In genomic region chr16:11796227-11797165, GRCh38 we compare ENCODE assay signal across 1 cellular context.
TF ChIP-seq lines count a peak whose summit lies in the region.

No MANE protein-coding gene starts in this region.

TF ChIP-seq in H1, 55 proteins besides CTCF, POLR2A, EP300 and RAD21:
- TF ChIP-seq SIN3A (conservative IDR thresholded peaks at IDR 0.05 in 1 of 2, IDR thresholded peaks at IDR 0.05 in 1 of 2; ENCODE audit: low read depth in 1 of 2, low read length in 2 of 2) (peak in 1 of 2 experiments; percentile 68; a peak in 1 of 4 replicates), SP4 (IDR thresholded peaks at IDR 0.05; ENCODE audit: low read length) (no peak), JUND (IDR thresholded peaks at IDR 0.05; ENCODE audit: low read length) (no peak), KDM4A (IDR thresholded peaks at IDR 0.05; ENCODE audit: low read depth, low read length, severe bottlenecking) (peak; percentile 0), CEBPB (IDR thresholded peaks at IDR 0.05; ENCODE audit: low read depth, low read length) (no peak), SAP30 (IDR thresholded peaks at IDR 0.05; ENCODE audit: insufficient read depth, insufficient replicate concordance, low read length) (peak; percentile 70), FOSL1 (IDR thresholded peaks at IDR 0.05; ENCODE audit: insufficient read depth, low read depth, low read length) (no peak), HDAC6 (IDR thresholded peaks at IDR 0.05; ENCODE audit: low read depth, low read length) (no peak), EGR1 (IDR thresholded peaks at IDR 0.05; ENCODE audit: borderline replicate concordance, low read depth, low read length) (no peak), SIX5 (IDR thresholded peaks at IDR 0.05; ENCODE audit: low read depth, low read length) (no peak), E2F6 (IDR thresholded peaks at IDR 0.05) (no peak), POU5F1 (IDR thresholded peaks at IDR 0.05; ENCODE audit: low read depth, low read length) (no peak), SP2 (IDR thresholded peaks at IDR 0.05; ENCODE audit: low read length) (no peak), TAF1 (IDR thresholded peaks at IDR 0.05; ENCODE audit: low read depth, low read length) (0 out of 2 replicates have a peak, but pooled peaks have one; percentile 34), PHF8 (conservative IDR thresholded peaks at IDR 0.05; ENCODE audit: low read depth, low read length) (peak; percentile 34; the same call in 1 of the 2 replicates), TBP (IDR thresholded peaks at IDR 0.05; ENCODE audit: low read depth, low read length) (no peak), EZH2 (IDR thresholded peaks at IDR 0.05; ENCODE audit: low read depth, low read length, severe bottlenecking) (no peak), ATF3 (IDR thresholded peaks at IDR 0.05; ENCODE audit: insufficient read depth, low read depth, low read length) (no peak), RXRA (IDR thresholded peaks at IDR 0.05; ENCODE audit: insufficient read depth, low read depth, low read length) (no peak), JUN (IDR thresholded peaks at IDR 0.05; ENCODE audit: low read depth, low read length) (no peak), RNF2 (IDR thresholded peaks at IDR 0.05; ENCODE audit: borderline replicate concordance, low read depth, low read length, missing control alignments, poor library complexity, severe bottlenecking) (no peak), POLR2AphosphoS5 (IDR thresholded peaks at IDR 0.05; ENCODE audit: low read depth, low read length) (no peak), TCF12 (IDR thresholded peaks at IDR 0.05; ENCODE audit: low read depth, low read length) (no peak), BCL11A (IDR thresholded peaks at IDR 0.05; ENCODE audit: low read depth in 2 of 2, low read length in 2 of 2) (no peak), NANOG (IDR thresholded peaks at IDR 0.05; ENCODE audit: insufficient read depth, low read depth, low read length, poor library complexity, severe bottlenecking) (no peak), MAFK (IDR thresholded peaks at IDR 0.05; ENCODE audit: low read depth, low read length) (no peak), KDM5A (IDR thresholded peaks at IDR 0.05; ENCODE audit: low read length) (no peak), NRF1 (IDR thresholded peaks at IDR 0.05; ENCODE audit: low read depth, low read length) (no peak), TEAD4 (IDR thresholded peaks at IDR 0.05; ENCODE audit: low read depth, low read length) (no peak), CHD2 (IDR thresholded peaks at IDR 0.05; ENCODE audit: low read length) (no peak), SP1 (IDR thresholded peaks at IDR 0.05; ENCODE audit: low read depth, low read length) (no peak), SUZ12 (IDR thresholded peaks at IDR 0.05; ENCODE audit: low read length) (no peak), CHD7 (IDR thresholded peaks at IDR 0.05; ENCODE audit: insufficient replicate concordance, low read length) (no peak), KDM1A (IDR thresholded peaks at IDR 0.05; ENCODE audit: borderline replicate concordance, low read length) (no peak), ATF2 (IDR thresholded peaks at IDR 0.05; ENCODE audit: low read length) (no peak), CHD1 (IDR thresholded peaks at IDR 0.05; ENCODE audit: low read depth, low read length) (no peak; the same call in 1 of the 2 replicates), RFX5 (IDR thresholded peaks at IDR 0.05; ENCODE audit: borderline replicate concordance, low read depth, low read length) (no peak), SIRT6 (IDR thresholded peaks at IDR 0.05; ENCODE audit: low read length) (no peak), CREB1 (IDR thresholded peaks at IDR 0.05) (no peak), GABPA (IDR thresholded peaks at IDR 0.05; ENCODE audit: borderline replicate concordance, insufficient read depth, low read length) (no peak), ASH2L (IDR thresholded peaks at IDR 0.05; ENCODE audit: low read length) (no peak)
